In genomic region chr1:65812065-65812464, GRCh38 we compare ENCODE assay signal across 8 cellular contexts. TPM values are rescaled to one million over a fixed set of nuclear protein-coding genes. Genes with fewer than 3 reads are reported as not detected.
DNase-seq lines count a peak whose midpoint lies in the region; ATAC-seq and TF ChIP-seq lines count a peak whose summit lies in the region.

No MANE protein-coding gene starts in this region.

- TF ChIP-seq CTCF in GM20000 (IDR thresholded peaks at IDR 0.05; ENCODE audit: extremely low read depth, missing control alignments) (no peak), colonic mucosa (IDR thresholded peaks at IDR 0.05) (no peak)

- H3K27ac ChIP-seq in colonic mucosa: peak overlapping the region; percentile 2

- no peak overlapping the region for H3K9ac ChIP-seq in colonic mucosa (ENCODE audit: low read depth in 2 of 2, low read length in 2 of 2)

- H3K27ac Mint-ChIP-seq in natural killer cell treated with Interleukin-12 subunit alpha and Interleukin-12 subunit beta and Interleukin-15 and Interleukin-18, amount 100 ng/mL, for 72 hours: peak overlapping the region; percentile 74 to 75

- H3K27me3 ChIP-seq in colonic mucosa: no peaks in the 10 kb centered on the region

- H3K4me1 Mint-ChIP-seq in natural killer cell treated with Interleukin-12 subunit alpha and Interleukin-12 subunit beta and Interleukin-15 and Interleukin-18, amount 100 ng/mL, for 72 hours (ENCODE audit: low read depth in 2 of 2): peaks cover 5 to 22% of the 10 kb centered on the region in 2 donors

- H3K36me3 Mint-ChIP-seq in natural killer cell treated with Interleukin-12 subunit alpha and Interleukin-12 subunit beta and Interleukin-15 and Interleukin-18, amount 100 ng/mL, for 72 hours: peaks cover 11% of the 10 kb centered on the region

- H3K9me3 Mint-ChIP-seq in natural killer cell treated with Interleukin-12 subunit alpha and Interleukin-12 subunit beta and Interleukin-15 and Interleukin-18, amount 100 ng/mL, for 72 hours: no peaks in the 10 kb centered on the region

- H3K9me3 ChIP-seq in colonic mucosa: no peaks in the 10 kb centered on the region

- peak; percentile 99 for ATAC-seq in HG03460 (IDR thresholded peaks at IDR 0.05; ENCODE audit: unreplicated experiment)
- ATAC-seq in natural killer cell treated with Interleukin-12 subunit alpha and Interleukin-12 subunit beta and Interleukin-15 and Interleukin-18, amount 100 ng/mL, for 72 hours: peak; percentile 97 to 98

- peaks cover 0 to 4% of the 10 kb centered on the region in 2 donors for H3K27me3 Mint-ChIP-seq in natural killer cell treated with Interleukin-12 subunit alpha and Interleukin-12 subunit beta and Interleukin-15 and Interleukin-18, amount 100 ng/mL, for 72 hours

- intact Hi-C loops in colonic mucosa (cut with DNase I): no loop called here

- in situ Hi-C loops in G401 (cut with HindIII; ENCODE audit: low sequenced_read_pairs): no loop called here

- DNase-seq in G401 (ENCODE audit: low spot score) (peak; percentile 66), GM20000 (ENCODE audit: low spot score) (peak; percentile 78), SKM-1 treated with dmso at 0.1 percent for 144 hours (lab: John Stamatoyannopoulos, UW; ENCODE audit: unreplicated experiment) (peak; percentile 97), colonic mucosa (peak; percentile 25), inferior parietal cortex (ENCODE audit: extremely low spot score) (no peak), NCI-H2227 treated with DMSO at 0.1 percent for 48 hours (lab: John Stamatoyannopoulos, UW) (no peak)
- DNase-seq in natural killer cell treated with Interleukin-12 subunit alpha and Interleukin-12 subunit beta and Interleukin-15 and Interleukin-18, amount 100 ng/mL, for 72 hours (ENCODE audit: low spot score): no peak

- H3K36me3 ChIP-seq in colonic mucosa: no peaks in the 10 kb centered on the region

- H3K4me3 Mint-ChIP-seq in natural killer cell treated with Interleukin-12 subunit alpha and Interleukin-12 subunit beta and Interleukin-15 and Interleukin-18, amount 100 ng/mL, for 72 hours: peak overlapping the region; percentile 46

- no peak overlapping the region for H3K4me3 ChIP-seq in colonic mucosa

- no peaks in the 10 kb centered on the region for H3K4me1 ChIP-seq in colonic mucosa

RNA-seq across cellular contexts. Expression of gene PDE4B, which starts 19.4 kb away (rescaled TPM):
- total RNA-seq in G401 (2014; rRNA removed; shearing (Covaris generic)): not detected in 2 replicates
- 1 to 10 TPM; 2.0 to 5.7 TPM for total RNA-seq in colonic mucosa
- total RNA-seq in natural killer cell treated with Interleukin-12 subunit alpha and Interleukin-12 subunit beta and Interleukin-15 and Interleukin-18, amount 100 ng/mL, for 72 hours: 100 to 1,000 TPM in 1 of 2 donors, 10 to 100 TPM in 1; 83.8 to 136 TPM

Comparison
In these comparisons a context has a peak if more than half of its experiments do, and no peak if none do; other contexts are left out.
1. DNase-seq: peak in G401 (single experiment), GM20000 (single experiment), SKM-1 treated with dmso at 0.1 percent for 144 hours (single experiment) and colonic mucosa (single experiment); none in natural killer cell treated with Interleukin-12 subunit alpha and Interleukin-12 subunit beta and Interleukin-15 and Interleukin-18, amount 100 ng/mL, for 72 hours (single experiment), inferior parietal cortex (single experiment) and NCI-H2227 treated with DMSO at 0.1 percent for 48 hours (single experiment).
2. RNA of gene PDE4B, which starts 19.4 kb away (total RNA-seq): 83.8 to 136 TPM in natural killer cell treated with Interleukin-12 subunit alpha and Interleukin-12 subunit beta and Interleukin-15 and Interleukin-18, amount 100 ng/mL, for 72 hours; 2.0 to 5.7 TPM in colonic mucosa and not detected in G401; every median in the first group is over 10 times any median in the second.